Comparison of ENCODE assay signal across 8 cellular contexts in genomic region chr4:40980318-40980883, GRCh38.
DNase-seq lines count a peak whose midpoint lies in the region; ATAC-seq and TF ChIP-seq lines count a peak whose summit lies in the region.

No MANE protein-coding gene starts in this region.

- no peaks in the 10 kb centered on the region for H3K36me3 ChIP-seq in thoracic aorta
- H3K36me3 ChIP-seq in naive thymus-derived CD4-positive, alpha-beta T cell (ENCODE audit: control insufficient read depth in 2 of 3, insufficient read depth in 3 of 3, low read length in 3 of 3), result no peaks in the 10 kb centered on the region

- no peak overlapping the region for H3K4me3 ChIP-seq in fibroblast of villous mesenchyme (ENCODE audit: low read depth, low read length)
- H3K4me3 ChIP-seq in thoracic aorta, result no peak overlapping the region
- no peak overlapping the region for H3K4me3 ChIP-seq in naive thymus-derived CD4-positive, alpha-beta T cell (ENCODE audit: low read length)

- intact Hi-C loops in activated CD8-positive, alpha-beta T cell treated with anti-CD3 and anti-CD28 coated beads for 36 hours (cut with micrococcal nuclease), result no loop called here
- intact Hi-C loops in naive thymus-derived CD4-positive, alpha-beta T cell (cut with micrococcal nuclease), result no loop called here

- H3K4me1 Mint-ChIP-seq in activated CD8-positive, alpha-beta T cell treated with anti-CD3 and anti-CD28 coated beads for 36 hours (ENCODE audit: low read depth), result no peaks in the 10 kb centered on the region
- no peaks in the 10 kb centered on the region for H3K4me1 Mint-ChIP-seq in activated CD8-positive, alpha-beta T cell treated with anti-CD3 and anti-CD28 coated beads, Interleukin-2, amount 10 ng/mL, durations not matched to agents 7 days and 5 days (ENCODE audit: low read depth)
- H3K4me1 Mint-ChIP-seq in naive thymus-derived CD4-positive, alpha-beta T cell, result no peaks in the 10 kb centered on the region

- H3K36me3 Mint-ChIP-seq in activated CD8-positive, alpha-beta T cell treated with anti-CD3 and anti-CD28 coated beads for 36 hours (ENCODE audit: low read depth), result no peaks in the 10 kb centered on the region
- no peaks in the 10 kb centered on the region for H3K36me3 Mint-ChIP-seq in activated CD8-positive, alpha-beta T cell treated with anti-CD3 and anti-CD28 coated beads, Interleukin-2, amount 10 ng/mL, durations not matched to agents 7 days and 5 days (ENCODE audit: low read depth)
- H3K36me3 Mint-ChIP-seq in naive thymus-derived CD4-positive, alpha-beta T cell, result no peaks in the 10 kb centered on the region

- no peak overlapping the region for H3K27ac Mint-ChIP-seq in activated CD8-positive, alpha-beta T cell treated with anti-CD3 and anti-CD28 coated beads for 36 hours
- no peak overlapping the region for H3K27ac Mint-ChIP-seq in activated CD8-positive, alpha-beta T cell treated with anti-CD3 and anti-CD28 coated beads, Interleukin-2, amount 10 ng/mL, durations not matched to agents 7 days and 5 days
- no peak overlapping the region for H3K27ac Mint-ChIP-seq in naive thymus-derived CD4-positive, alpha-beta T cell

- H3K9me3 ChIP-seq in thoracic aorta, result no peaks in the 10 kb centered on the region
- H3K9me3 ChIP-seq in naive thymus-derived CD4-positive, alpha-beta T cell (ENCODE audit: control insufficient read depth in 2 of 3, low read length in 3 of 3), result no peaks in the 10 kb centered on the region

- ATAC-seq in activated CD8-positive, alpha-beta T cell treated with anti-CD3 and anti-CD28 coated beads for 36 hours, result no peak
- no peak for ATAC-seq in activated CD8-positive, alpha-beta T cell treated with anti-CD3 and anti-CD28 coated beads, Interleukin-2, amount 10 ng/mL, durations not matched to agents 7 days and 5 days
- no peak for ATAC-seq in thoracic aorta (ENCODE audit: insufficient number of reproducible peaks, low FRiP score, low read depth)
- ATAC-seq in naive thymus-derived CD4-positive, alpha-beta T cell, result no peak

- CTCF ChIA-PET in activated CD8-positive, alpha-beta T cell treated with anti-CD3 and anti-CD28 coated beads for 36 hours (lab: Charles Lee), result interaction anchor here (1.0 to 1.2 kb wide), 3 partner anchors 9 to 680 kb away, joined by 3 to 4 read pairs (median 3); no protein-coding TSS in a partner anchor
- CTCF ChIA-PET in activated CD8-positive, alpha-beta T cell treated with anti-CD3 and anti-CD28 coated beads, Interleukin-2, amount 10 ng/mL, durations not matched to agents 7 days and 5 days (lab: Charles Lee), result interaction anchor here (1.5 kb wide), 1 partner anchor 234 kb away, joined by 5 read pairs; the partner anchor contains the start of gene APBB2
- CTCF ChIA-PET in naive thymus-derived CD4-positive, alpha-beta T cell (lab: Charles Lee), result no interaction called here

- POLR2A ChIA-PET in activated CD8-positive, alpha-beta T cell treated with anti-CD3 and anti-CD28 coated beads for 36 hours (lab: Charles Lee), result no interaction called here
- POLR2A ChIA-PET in activated CD8-positive, alpha-beta T cell treated with anti-CD3 and anti-CD28 coated beads, Interleukin-2, amount 10 ng/mL, durations not matched to agents 7 days and 5 days (lab: Charles Lee), result no interaction called here
- POLR2A ChIA-PET in naive thymus-derived CD4-positive, alpha-beta T cell (lab: Charles Lee), result no interaction called here

- peak; percentile 16 for TF ChIP-seq CTCF in activated CD8-positive, alpha-beta T cell treated with anti-CD3 and anti-CD28 coated beads for 36 hours (IDR thresholded peaks at IDR 0.05)
- TF ChIP-seq CTCF in fibroblast of villous mesenchyme (IDR thresholded peaks at IDR 0.05; ENCODE audit: insufficient read depth, low read depth, low read length) (peak; percentile 60), thoracic aorta (IDR thresholded peaks at IDR 0.05) (peak; percentile 38)

- H3K9me3 Mint-ChIP-seq in activated CD8-positive, alpha-beta T cell treated with anti-CD3 and anti-CD28 coated beads for 36 hours, result no peaks in the 10 kb centered on the region
- no peaks in the 10 kb centered on the region for H3K9me3 Mint-ChIP-seq in activated CD8-positive, alpha-beta T cell treated with anti-CD3 and anti-CD28 coated beads, Interleukin-2, amount 10 ng/mL, durations not matched to agents 7 days and 5 days (ENCODE audit: insufficient read depth)
- peaks cover 0 to 30% (median 4%) of the 10 kb centered on the region in 11 donors for H3K9me3 Mint-ChIP-seq in naive thymus-derived CD4-positive, alpha-beta T cell

- DNase-seq in activated CD8-positive, alpha-beta T cell treated with anti-CD3 and anti-CD28 coated beads for 36 hours, result no peak
- no peak for DNase-seq in activated CD8-positive, alpha-beta T cell treated with anti-CD3 and anti-CD28 coated beads, Interleukin-2, amount 10 ng/mL, durations not matched to agents 7 days and 5 days
- DNase-seq in NCI-H748 (lab: John Stamatoyannopoulos, UW; ENCODE audit: unreplicated experiment), result peak; percentile 41
- no peak for DNase-seq in fibroblast of villous mesenchyme (ENCODE audit: low read depth)
- no peak for DNase-seq in thoracic aorta (ENCODE audit: low spot score)
- no peak for DNase-seq in T-helper 2 cell
- DNase-seq in naive thymus-derived CD4-positive, alpha-beta T cell, result no peak
- no peak for DNase-seq in cerebellar nuclear complex (lab: John Stamatoyannopoulos, UW)

- H3K4me1 ChIP-seq in thoracic aorta (ENCODE audit: control insufficient read depth in 1 of 2, low read depth in 2 of 2), result no peaks in the 10 kb centered on the region
- H3K4me1 ChIP-seq in naive thymus-derived CD4-positive, alpha-beta T cell (ENCODE audit: control insufficient read depth in 2 of 2, insufficient read depth in 2 of 2, low read length in 2 of 2), result no peaks in the 10 kb centered on the region

- H3K27me3 Mint-ChIP-seq in activated CD8-positive, alpha-beta T cell treated with anti-CD3 and anti-CD28 coated beads for 36 hours, result peaks cover 1% of the 10 kb centered on the region
- H3K27me3 Mint-ChIP-seq in activated CD8-positive, alpha-beta T cell treated with anti-CD3 and anti-CD28 coated beads, Interleukin-2, amount 10 ng/mL, durations not matched to agents 7 days and 5 days (ENCODE audit: low read depth), result no peaks in the 10 kb centered on the region
- H3K27me3 Mint-ChIP-seq in naive thymus-derived CD4-positive, alpha-beta T cell, result peaks cover 0 to 12% (median 0%) of the 10 kb centered on the region in 5 donors

- no peak overlapping the region for H3K27ac ChIP-seq in thoracic aorta
- no peak overlapping the region for H3K27ac ChIP-seq in naive thymus-derived CD4-positive, alpha-beta T cell (ENCODE audit: low read depth, low read length)

- no peaks in the 10 kb centered on the region for H3K27me3 ChIP-seq in thoracic aorta (replicated peaks; ENCODE audit: insufficient read depth)
- H3K27me3 ChIP-seq in naive thymus-derived CD4-positive, alpha-beta T cell (ENCODE audit: control insufficient read depth in 2 of 2, insufficient read depth in 2 of 2, low read length in 2 of 2), result no peaks in the 10 kb centered on the region

- H3K4me3 Mint-ChIP-seq in activated CD8-positive, alpha-beta T cell treated with anti-CD3 and anti-CD28 coated beads for 36 hours, result no peak overlapping the region
- H3K4me3 Mint-ChIP-seq in activated CD8-positive, alpha-beta T cell treated with anti-CD3 and anti-CD28 coated beads, Interleukin-2, amount 10 ng/mL, durations not matched to agents 7 days and 5 days, result no peak overlapping the region
- H3K4me3 Mint-ChIP-seq in naive thymus-derived CD4-positive, alpha-beta T cell, result no peak overlapping the region
